ENCODE assay signal across 15 cellular contexts in genomic region chr2:191078165-191078867, GRCh38.
DNase-seq lines count a peak whose midpoint lies in the region; ATAC-seq and TF ChIP-seq lines count a peak whose summit lies in the region.
"Had no signal": no experiment of that assay in that cellular context is flagged by ENCODE, and none has a peak within 500 bp of the region (broad histone marks: within the 10 kb centered on the region; RNA-seq: fewer than 3 reads in every experiment).

No MANE protein-coding gene starts in this region.

- peak overlapping the region; percentile 90 for H3K27ac Mint-ChIP-seq in activated CD4-positive, alpha-beta T cell treated with anti-CD3 and anti-CD28 coated beads, Interleukin-2, amount 10 ng/mL, durations not matched to agents 24 days and 14 days
- H3K27ac Mint-ChIP-seq in activated naive CD4-positive, alpha-beta T cell treated with anti-CD3 and anti-CD28 coated beads, Interleukin-2, amount 50 U/mL, for 72 hours, result peak overlapping the region; percentile 81 to 85
- peak overlapping the region; percentile 58 to 70 for H3K27ac Mint-ChIP-seq in natural killer cell treated with Interleukin-12 subunit alpha and Interleukin-12 subunit beta and Interleukin-15 and Interleukin-18, amount 100 ng/mL, for 72 hours
- H3K27ac Mint-ChIP-seq: endodermal cell had no signal

- H3K4me1 Mint-ChIP-seq in activated CD4-positive, alpha-beta T cell treated with anti-CD3 and anti-CD28 coated beads, Interleukin-2, amount 10 ng/mL, durations not matched to agents 24 days and 14 days, result peaks cover 27% of the 10 kb centered on the region
- peaks cover 28 to 46% of the 10 kb centered on the region in 2 donors for H3K4me1 Mint-ChIP-seq in natural killer cell treated with Interleukin-12 subunit alpha and Interleukin-12 subunit beta and Interleukin-15 and Interleukin-18, amount 100 ng/mL, for 72 hours (ENCODE audit: low read depth in 2 of 2)
- H3K4me1 Mint-ChIP-seq: neural crest cell had no signal

- peak overlapping the region; percentile 79 for H3K4me3 Mint-ChIP-seq in activated CD4-positive, alpha-beta T cell treated with anti-CD3 and anti-CD28 coated beads, Interleukin-2, amount 10 ng/mL, durations not matched to agents 24 days and 14 days
- H3K4me3 Mint-ChIP-seq in natural killer cell treated with Interleukin-12 subunit alpha and Interleukin-12 subunit beta and Interleukin-15 and Interleukin-18, amount 100 ng/mL, for 72 hours, result peak overlapping the region; percentile 60
- H3K4me3 Mint-ChIP-seq: endodermal cell, neural crest cell had no signal

- no peak for TF ChIP-seq CTCF in GM20000 (IDR thresholded peaks at IDR 0.05; ENCODE audit: extremely low read depth, missing control alignments)

- ATAC-seq in HG02981 (IDR thresholded peaks at IDR 0.05; ENCODE audit: unreplicated experiment), result peak; percentile 74
- ATAC-seq in activated naive CD4-positive, alpha-beta T cell treated with anti-CD3 and anti-CD28 coated beads, Interleukin-2, amount 50 U/mL, for 72 hours, result peak; percentile 78 to 93
- no peak for ATAC-seq in natural killer cell treated with Interleukin-12 subunit alpha and Interleukin-12 subunit beta and Interleukin-15 and Interleukin-18, amount 100 ng/mL, for 72 hours
- ATAC-seq in Right ventricle myocardium inferior, result no peak
- no peak for ATAC-seq in HG03457 (IDR thresholded peaks at IDR 0.05; ENCODE audit: unreplicated experiment)
- ATAC-seq: HepG2 had no signal

- H3K9me3 Mint-ChIP-seq in activated CD4-positive, alpha-beta T cell treated with anti-CD3 and anti-CD28 coated beads, Interleukin-2, amount 10 ng/mL, durations not matched to agents 24 days and 14 days, result peaks cover 12% of the 10 kb centered on the region
- H3K9me3 Mint-ChIP-seq in activated naive CD4-positive, alpha-beta T cell treated with anti-CD3 and anti-CD28 coated beads, Interleukin-2, amount 50 U/mL, for 72 hours, result peaks cover 0 to 14% of the 10 kb centered on the region in 2 donors
- peaks cover 3% of the 10 kb centered on the region for H3K9me3 Mint-ChIP-seq in natural killer cell treated with Interleukin-12 subunit alpha and Interleukin-12 subunit beta and Interleukin-15 and Interleukin-18, amount 100 ng/mL, for 72 hours

- intact Hi-C loops in activated CD4-positive, alpha-beta T cell treated with anti-CD3 and anti-CD28 coated beads, Interleukin-2, amount 10 ng/mL, durations not matched to agents 24 days and 14 days (cut with micrococcal nuclease), result loop anchor here (1.0 kb wide), 6 partner anchors 12 to 73 kb away; no protein-coding TSS in a partner anchor
- intact Hi-C loops in Right ventricle myocardium inferior (cut with DNase I), result no loop called here

- H3K27me3 Mint-ChIP-seq in activated CD4-positive, alpha-beta T cell treated with anti-CD3 and anti-CD28 coated beads, Interleukin-2, amount 10 ng/mL, durations not matched to agents 24 days and 14 days, result no peaks in the 10 kb centered on the region
- H3K27me3 Mint-ChIP-seq in natural killer cell treated with Interleukin-12 subunit alpha and Interleukin-12 subunit beta and Interleukin-15 and Interleukin-18, amount 100 ng/mL, for 72 hours, result no peaks in the 10 kb centered on the region

- H3K36me3 Mint-ChIP-seq in activated CD4-positive, alpha-beta T cell treated with anti-CD3 and anti-CD28 coated beads, Interleukin-2, amount 10 ng/mL, durations not matched to agents 24 days and 14 days (ENCODE audit: low read depth), result peaks cover 56% of the 10 kb centered on the region
- peaks cover 25 to 50% of the 10 kb centered on the region in 2 donors for H3K36me3 Mint-ChIP-seq in activated naive CD4-positive, alpha-beta T cell treated with anti-CD3 and anti-CD28 coated beads, Interleukin-2, amount 50 U/mL, for 72 hours
- H3K36me3 Mint-ChIP-seq in natural killer cell treated with Interleukin-12 subunit alpha and Interleukin-12 subunit beta and Interleukin-15 and Interleukin-18, amount 100 ng/mL, for 72 hours, result peaks cover 22% of the 10 kb centered on the region

- DNase-seq in activated CD4-positive, alpha-beta T cell treated with anti-CD3 and anti-CD28 coated beads, Interleukin-2, amount 10 ng/mL, durations not matched to agents 24 days and 14 days, result no peak
- no peak for DNase-seq in activated CD4-positive, alpha-beta T cell treated with anti-CD3 and anti-CD28 coated beads, Interleukin-2, amount 50 U/mL, for 48 hours
- no peak for DNase-seq in activated naive CD4-positive, alpha-beta T cell treated with anti-CD3 and anti-CD28 coated beads, Interleukin-2, amount 50 U/mL, for 72 hours (ENCODE audit: low spot score in 2 of 2)
- no peak for DNase-seq in natural killer cell treated with Interleukin-12 subunit alpha and Interleukin-12 subunit beta and Interleukin-15 and Interleukin-18, amount 100 ng/mL, for 72 hours (ENCODE audit: low spot score)
- DNase-seq in Right ventricle myocardium inferior (ENCODE audit: missing footprints), result no peak
- DNase-seq in GM20000 (ENCODE audit: low spot score), result no peak
- DNase-seq: activated CD4-positive, alpha-beta T cell treated with anti-CD3 and anti-CD28 coated beads for 48 hours; central memory CD4-positive, alpha-beta T cell; endodermal cell; foreskin melanocyte; retina had no signal

Comparison
In these comparisons a context has a peak if more than half of its experiments do, and no peak if none do; other contexts are left out.
1. ATAC-seq: peak in HG02981 (single experiment) and activated naive CD4-positive, alpha-beta T cell treated with anti-CD3 and anti-CD28 coated beads, Interleukin-2, amount 50 U/mL, for 72 hours (2 of 2); none in natural killer cell treated with Interleukin-12 subunit alpha and Interleukin-12 subunit beta and Interleukin-15 and Interleukin-18, amount 100 ng/mL, for 72 hours (0 of 2), Right ventricle myocardium inferior (single experiment) and HG03457 (single experiment).
2. Peak in every context shown above with its lines, with median percentiles within 50 percentile points of each other: H3K27ac Mint-ChIP-seq.